ENCODE assay signal across 28 cellular contexts in genomic region chr9:104173020-104173419, GRCh38.
"Had no signal": no experiment of that assay in that cellular context is flagged by ENCODE, and none has a peak within 500 bp of the region (broad histone marks: within the 10 kb centered on the region; RNA-seq: fewer than 3 reads in every experiment).

No MANE protein-coding gene starts in this region.

- H3K4me1 ChIP-seq: colonic mucosa, esophagus muscularis mucosa, esophagus squamous epithelium, foreskin keratinocyte, gastrocnemius medialis, gastroesophageal sphincter, heart left ventricle, heart right ventricle had no signal

- H3K4me3 ChIP-seq: colonic mucosa, coronary artery, dorsolateral prefrontal cortex, esophagus muscularis mucosa, esophagus squamous epithelium, gastrocnemius medialis, gastroesophageal sphincter, heart left ventricle, heart right ventricle had no signal

- DNase-seq: colonic mucosa; cortex of kidney; dermis blood vessel endothelial cell; dorsolateral prefrontal cortex; effector CD4-positive, alpha-beta T cell; effector CD8-positive, alpha-beta T cell; effector memory CD4-positive, alpha-beta T cell; effector memory CD8-positive, alpha-beta T cell; endodermal cell; erythroblast; esophagus squamous epithelium; foreskin fibroblast; foreskin keratinocyte; foreskin melanocyte; gastrocnemius medialis; glutamatergic neuron; head of caudate nucleus; heart left ventricle; heart right ventricle had no signal

- H3K27ac ChIP-seq: colonic mucosa, coronary artery, dorsolateral prefrontal cortex, epithelial cell of prostate, esophagus muscularis mucosa, esophagus squamous epithelium, foreskin keratinocyte, gastrocnemius medialis, gastroesophageal sphincter, heart left ventricle, heart right ventricle had no signal

- ATAC-seq: effector memory CD8-positive, alpha-beta T cell; esophagus mucosa; foreskin keratinocyte; gastrocnemius medialis; gastroesophageal sphincter; heart left ventricle; heart right ventricle had no signal

- FAIRE-seq: colon, endometrium, endothelial cell of umbilical vein, frontal cortex had no signal

- H3K27me3 ChIP-seq: colonic mucosa, dorsolateral prefrontal cortex, esophagus muscularis mucosa, esophagus squamous epithelium, foreskin keratinocyte, gastrocnemius medialis, gastroesophageal sphincter, heart left ventricle, heart right ventricle had no signal

- H3K36me3 ChIP-seq: colonic mucosa, esophagus muscularis mucosa, esophagus squamous epithelium, gastrocnemius medialis, gastroesophageal sphincter, heart left ventricle, heart right ventricle had no signal

- H3K9me3 ChIP-seq: colonic mucosa, esophagus muscularis mucosa, esophagus squamous epithelium, gastrocnemius medialis, gastroesophageal sphincter had no signal
